20 cellular contexts compared by ENCODE assay signal in the genomic region with DNA sequence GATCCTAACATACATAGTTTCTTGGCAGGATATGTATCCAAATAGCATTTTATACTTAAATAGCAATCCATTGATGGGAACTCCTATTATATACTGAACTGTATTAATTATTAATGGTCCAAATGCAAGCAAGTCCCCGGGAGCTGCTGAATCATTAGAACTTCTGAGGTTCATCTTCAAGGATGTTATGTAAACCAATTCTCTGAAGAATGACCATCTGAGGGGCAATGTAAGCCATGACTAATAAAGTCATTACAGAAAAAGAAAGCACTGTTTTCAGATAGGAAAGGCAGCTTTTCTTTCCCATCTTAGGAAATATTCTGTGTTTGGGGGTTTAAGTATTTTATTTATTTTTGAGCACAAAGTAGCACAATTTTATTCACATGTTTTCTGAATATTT.
"Had no signal": no experiment of that assay in that cellular context is flagged by ENCODE, and none has a peak within 500 bp of the region (broad histone marks: within the 10 kb centered on the region; RNA-seq: fewer than 3 reads in every experiment).

No MANE protein-coding gene starts in this region.

- H3K4me3 ChIP-seq: ascending aorta, gastroesophageal sphincter, heart right ventricle, ovary, prostate gland, upper lobe of right lung had no signal

- DNase-seq: activated CD4-positive, alpha-beta T cell treated with anti-CD3 and anti-CD28 coated beads, Interleukin-2, amount 10 ng/mL, durations not matched to agents 7 days and 5 days; activated CD4-positive, CD25-positive, alpha-beta regulatory T cell treated with anti-CD3 and anti-CD28 coated beads, Interleukin-2, amount 50 U/mL, for 72 hours; activated CD8-positive, alpha-beta T cell treated with anti-CD3 and anti-CD28 coated beads, Interleukin-2, amount 10 ng/mL, durations not matched to agents 7 days and 5 days; activated gamma-delta T cell; cerebellar nuclear complex; effector CD8-positive, alpha-beta T cell; erythroblast; heart right ventricle; ovary; right cardiac atrium; stimulated activated CD4-positive, alpha-beta T cell treated with anti-CD3 and anti-CD28 coated beads, Interleukin-12 subunit alpha, Interleukin-12 subunit beta, amount 100 ng/mL, for 4 hours; stimulated activated CD4-positive, alpha-beta T cell treated with anti-CD3 and anti-CD28 coated beads, Interleukin-4, amount 100 ng/mL, for 4 hours; stimulated activated naive CD8-positive, alpha-beta T cell treated with anti-CD3 and anti-CD28 coated beads, Interleukin-15, Interleukin-2, amounts not matched to agents 100 U/mL and 50 U/mL, for 24 hours; T-cell; upper lobe of right lung; WERI-Rb-1 had no signal

- ATAC-seq: activated CD8-positive, alpha-beta T cell treated with anti-CD3 and anti-CD28 coated beads, Interleukin-2, amount 10 ng/mL, durations not matched to agents 7 days and 5 days; gastroesophageal sphincter; heart right ventricle; right cardiac atrium; stimulated activated naive CD8-positive, alpha-beta T cell treated with anti-CD3 and anti-CD28 coated beads, Interleukin-15, Interleukin-2, amounts not matched to agents 100 U/mL and 50 U/mL, for 24 hours; T-cell; upper lobe of right lung had no signal

- H3K4me1 ChIP-seq: ascending aorta, gastroesophageal sphincter, heart right ventricle, prostate gland, upper lobe of right lung had no signal

- H3K36me3 ChIP-seq: ascending aorta, gastroesophageal sphincter, heart right ventricle, neutrophil, ovary, prostate gland, upper lobe of right lung, WERI-Rb-1 had no signal

- H3K27me3 ChIP-seq: ascending aorta, gastroesophageal sphincter, heart right ventricle, neutrophil, ovary, upper lobe of right lung had no signal

- H3K27ac ChIP-seq: ascending aorta, gastroesophageal sphincter, heart right ventricle, neutrophil, ovary, prostate gland, upper lobe of right lung, WERI-Rb-1 had no signal

- H3K9me3 ChIP-seq: ascending aorta, gastroesophageal sphincter, heart right ventricle, neutrophil, ovary, prostate gland, upper lobe of right lung had no signal
